ENCODE assay signal across 21 cellular contexts in genomic region chr2:31236433-31237205, GRCh38. TPM values are rescaled to one million over a fixed set of nuclear protein-coding genes. Genes with fewer than 3 reads are reported as not detected.
DNase-seq lines count a peak whose midpoint lies in the region; ATAC-seq and TF ChIP-seq lines count a peak whose summit lies in the region.
"Had no signal": no experiment of that assay in that cellular context is flagged by ENCODE, and none has a peak within 500 bp of the region (broad histone marks: within the 10 kb centered on the region; RNA-seq: fewer than 3 reads in every experiment).

No MANE protein-coding gene starts in this region.

- H2AFZ ChIP-seq in GM23248 = no peak overlapping the region
- no peak overlapping the region for H2AFZ ChIP-seq in neuronal stem cell (ENCODE audit: low read length)

- H3K14ac ChIP-seq in neuronal stem cell (ENCODE audit: low read length) = no peak overlapping the region

- peaks cover 58% of the 10 kb centered on the region for H3K79me2 ChIP-seq in GM23248 (ENCODE audit: insufficient read depth)

- H3K27ac Mint-ChIP-seq in activated CD8-positive, alpha-beta memory T cell treated with anti-CD3 and anti-CD28 coated beads, Interleukin-2, amount 10 ng/mL, durations not matched to agents 7 days and 5 days = no peak overlapping the region
- H3K27ac Mint-ChIP-seq: stimulated activated naive CD8-positive, alpha-beta T cell treated with anti-CD3 and anti-CD28 coated beads, Interleukin-15, amount 100 ng/mL, for 72 hours had no signal

- H2BK12ac ChIP-seq in neuronal stem cell (ENCODE audit: low read length) = no peak overlapping the region

- H3K36me3 ChIP-seq in GM23248 (ENCODE audit: low read depth) (no peaks in the 10 kb centered on the region), neuronal stem cell (replicated peaks in 1 of 2; ENCODE audit: control insufficient read depth in 2 of 2, insufficient read depth in 2 of 2, low read length in 2 of 2) (no peaks in the 10 kb centered on the region), esophagus squamous epithelium (peaks cover 0 to 8% (median 0%) of the 10 kb centered on the region in 3 donors)
- H3K36me3 ChIP-seq: adrenal gland, SJCRH30 had no signal

- H3K4me1 ChIP-seq in GM23248 (ENCODE audit: insufficient read depth) (peaks cover 28% of the 10 kb centered on the region), neuronal stem cell (ENCODE audit: control insufficient read depth in 2 of 2, insufficient read depth in 1 of 2, low read depth in 1 of 2, low read length in 2 of 2) (peaks cover 0 to 5% of the 10 kb centered on the region in 2 donors), esophagus squamous epithelium (peaks cover 17 to 87% (median 53%) of the 10 kb centered on the region in 3 donors)
- H3K4me1 ChIP-seq: SJCRH30 had no signal

- intact Hi-C loops in dorsolateral prefrontal cortex (cut with DNase I) = loop anchor here in 1 of 2 donors (10.0 kb wide), 2 partner anchors 522 to 1092 kb away; partner anchors contain the start of gene YPEL5
- intact Hi-C loops in esophagus squamous epithelium (cut with DNase I) = no loop called here

- no peak for ATAC-seq in activated CD8-positive, alpha-beta memory T cell treated with anti-CD3 and anti-CD28 coated beads, Interleukin-2, amount 10 ng/mL, durations not matched to agents 7 days and 5 days
- no peak for ATAC-seq in GM18870 (IDR thresholded peaks at IDR 0.05; ENCODE audit: unreplicated experiment)
- ATAC-seq: left lobe of liver; PC-3; stimulated activated naive CD8-positive, alpha-beta T cell treated with anti-CD3 and anti-CD28 coated beads, Interleukin-15, amount 100 ng/mL, for 72 hours had no signal

- peak; percentile 40 for DNase-seq in activated CD8-positive, alpha-beta memory T cell treated with anti-CD3 and anti-CD28 coated beads for 24 hours
- no peak for DNase-seq in activated CD8-positive, alpha-beta memory T cell treated with anti-CD3 and anti-CD28 coated beads, Interleukin-2, amount 10 ng/mL, durations not matched to agents 7 days and 5 days
- no peak for DNase-seq in GM23248
- DNase-seq in dorsolateral prefrontal cortex = peak in 1 of 10 donors; percentile 8
- no peak for DNase-seq in neuronal stem cell (ENCODE audit: low spot score)
- DNase-seq in medulla oblongata (ENCODE audit: extremely low spot score) = no peak
- no peak for DNase-seq in esophagus squamous epithelium (lab: John Stamatoyannopoulos, UW)
- DNase-seq: activated CD4-positive, CD25-positive, alpha-beta regulatory T cell treated with anti-CD3 and anti-CD28 coated beads, Interleukin-2, amount 50 U/mL, for 72 hours; activated effector memory CD4-positive, alpha-beta T cell treated with Interleukin-2 at 50 U/mL for 16 hours; adrenal gland; caudate nucleus; DMS153; PC-3; posterior cingulate gyrus; SJCRH30; stimulated activated naive CD8-positive, alpha-beta T cell treated with anti-CD3 and anti-CD28 coated beads, Interleukin-15, amount 100 ng/mL, for 72 hours; T-helper 2 cell had no signal

- H2BK15ac ChIP-seq in neuronal stem cell (ENCODE audit: low read length) = no peak overlapping the region

- no peaks in the 10 kb centered on the region for H3K27me3 ChIP-seq in GM23248 (replicated peaks; ENCODE audit: insufficient read depth)
- H3K27me3 ChIP-seq in dorsolateral prefrontal cortex = no peaks in the 10 kb centered on the region
- H3K27me3 ChIP-seq in neuronal stem cell (ENCODE audit: control insufficient read depth in 3 of 3, insufficient read depth in 3 of 3, low read depth in 1 of 3, low read length in 3 of 3) = peaks cover 0 to 2% (median 0%) of the 10 kb centered on the region in 3 experiments
- H3K27me3 ChIP-seq in esophagus squamous epithelium = no peaks in the 10 kb centered on the region
- H3K27me3 ChIP-seq: adrenal gland had no signal

- no peaks in the 10 kb centered on the region for H3K79me1 ChIP-seq in neuronal stem cell (ENCODE audit: low read depth, low read length)

- no peak overlapping the region for H3K9ac ChIP-seq in GM23248
- H3K9ac ChIP-seq in neuronal stem cell (ENCODE audit: low read depth, low read length, poor library complexity) = no peak overlapping the region

- H3F3A ChIP-seq in GM23248 (ENCODE audit: insufficient read depth) = peaks cover 13% of the 10 kb centered on the region

- no peak overlapping the region for H4K8ac ChIP-seq in neuronal stem cell (ENCODE audit: low read depth, low read length)

- no peak overlapping the region for H3K27ac ChIP-seq in GM23248
- peak overlapping the region in 52 of 59 donors; percentile 0 to 93 (median 76) for H3K27ac ChIP-seq in dorsolateral prefrontal cortex
- H3K27ac ChIP-seq in neuronal stem cell (replicated peaks; ENCODE audit: low read length) = no peak overlapping the region
- peak overlapping the region in 2 of 4 donors; percentile 40 to 50 for H3K27ac ChIP-seq in esophagus squamous epithelium
- H3K27ac ChIP-seq: SJCRH30 had no signal

- CTCF ChIA-PET in activated CD8-positive, alpha-beta memory T cell treated with anti-CD3 and anti-CD28 coated beads, Interleukin-2, amount 10 ng/mL, durations not matched to agents 7 days and 5 days (lab: Charles Lee) = no interaction called here

- no peaks in the 10 kb centered on the region for H3K36me3 Mint-ChIP-seq in activated CD8-positive, alpha-beta memory T cell treated with anti-CD3 and anti-CD28 coated beads, Interleukin-2, amount 10 ng/mL, durations not matched to agents 7 days and 5 days
- H3K36me3 Mint-ChIP-seq: CD14-positive monocyte had no signal

- no peak overlapping the region for H3K18ac ChIP-seq in neuronal stem cell (ENCODE audit: low read length)

- H3K4me1 Mint-ChIP-seq in activated CD8-positive, alpha-beta memory T cell treated with anti-CD3 and anti-CD28 coated beads, Interleukin-2, amount 10 ng/mL, durations not matched to agents 7 days and 5 days = peaks cover 19% of the 10 kb centered on the region

- H3K9me3 Mint-ChIP-seq in activated CD8-positive, alpha-beta memory T cell treated with anti-CD3 and anti-CD28 coated beads, Interleukin-2, amount 10 ng/mL, durations not matched to agents 7 days and 5 days (ENCODE audit: low read depth) = no peaks in the 10 kb centered on the region
- H3K9me3 Mint-ChIP-seq: stimulated activated naive CD8-positive, alpha-beta T cell treated with anti-CD3 and anti-CD28 coated beads, Interleukin-15, amount 100 ng/mL, for 72 hours had no signal

- no peak overlapping the region for H3K23ac ChIP-seq in neuronal stem cell (ENCODE audit: low read depth, low read length, poor library complexity)

- no peak overlapping the region for H4K91ac ChIP-seq in neuronal stem cell (ENCODE audit: low read depth, low read length, poor library complexity)

- H3K4me3 ChIP-seq in GM23248 = 0 out of 2 replicates have a peak overlapping the region, but pooled peaks have one; percentile 75
- H3K4me3 ChIP-seq in dorsolateral prefrontal cortex = peak overlapping the region in 53 of 59 donors; percentile 12 to 92 (median 79)
- H3K4me3 ChIP-seq in neuronal stem cell (ENCODE audit: low read length in 2 of 2) = no peak overlapping the region
- H3K4me3 ChIP-seq in esophagus squamous epithelium = no peak overlapping the region
- H3K4me3 ChIP-seq: SJCRH30 had no signal

- H3K4me2 ChIP-seq in GM23248 (ENCODE audit: unreplicated experiment) (no peak overlapping the region), neuronal stem cell (ENCODE audit: insufficient read depth, low read length, poor library complexity, severe bottlenecking) (peak overlapping the region; percentile 13)

- no peaks in the 10 kb centered on the region for H4K20me1 ChIP-seq in GM23248 (ENCODE audit: insufficient read depth)

- H3K9me2 ChIP-seq in GM23248 (ENCODE audit: insufficient read depth) = no peaks in the 10 kb centered on the region

- H3K9me3 ChIP-seq in GM23248 (ENCODE audit: low read depth) (no peaks in the 10 kb centered on the region), neuronal stem cell (replicated peaks in 1 of 2; ENCODE audit: control insufficient read depth in 2 of 2, insufficient read depth in 1 of 2, low read depth in 1 of 2, low read length in 2 of 2) (no peaks in the 10 kb centered on the region), esophagus squamous epithelium (no peaks in the 10 kb centered on the region)
- H3K9me3 ChIP-seq: adrenal gland, SJCRH30 had no signal

- H3K27me3 Mint-ChIP-seq in activated CD8-positive, alpha-beta memory T cell treated with anti-CD3 and anti-CD28 coated beads, Interleukin-2, amount 10 ng/mL, durations not matched to agents 7 days and 5 days = peaks cover 9% of the 10 kb centered on the region

- H3K4ac ChIP-seq in neuronal stem cell (ENCODE audit: low read length) = no peak overlapping the region

- no peak overlapping the region for H2BK5ac ChIP-seq in neuronal stem cell (ENCODE audit: low read length)

- WGBS in GM23248 (ENCODE audit: low coverage in 1 of 2, low lambda C conversion rate in 2 of 2, missing lambda C conversion rate in 2 of 2), 2 experiments = 80 to 83% methylated on average over 7 of the region's 7 CpGs
- no CpG with 5 or more reads among the region's 7 CpGs for WGBS in neuronal stem cell (ENCODE audit: extremely low coverage in 2 of 2, insufficient read length in 2 of 2, insufficient replicate concordance in 1 of 2), 2 donors
- 57 to 65% methylated on average over 6 to 7 of the region's 7 CpGs for WGBS in esophagus squamous epithelium, 2 donors

- no peak overlapping the region for H2BK120ac ChIP-seq in neuronal stem cell (ENCODE audit: low read depth, low read length)

- H2AK5ac ChIP-seq in neuronal stem cell (ENCODE audit: low read depth, low read length) = no peak overlapping the region

- TF ChIP-seq POLR2A in esophagus squamous epithelium (IDR thresholded peaks at IDR 0.05) = no peak

- in situ Hi-C loops in GM23248 (cut with MboI) = no loop called here

- no peak overlapping the region for H3K4me3 Mint-ChIP-seq in activated CD8-positive, alpha-beta memory T cell treated with anti-CD3 and anti-CD28 coated beads, Interleukin-2, amount 10 ng/mL, durations not matched to agents 7 days and 5 days
- H3K4me3 Mint-ChIP-seq: CD14-positive monocyte; stimulated activated naive CD8-positive, alpha-beta T cell treated with anti-CD3 and anti-CD28 coated beads, Interleukin-15, amount 100 ng/mL, for 72 hours had no signal

- TF ChIP-seq CTCF in dorsolateral prefrontal cortex (IDR thresholded peaks at IDR 0.05 in 54 of 56, conservative IDR thresholded peaks at IDR 0.05 in 2 of 56; ENCODE audit: low read depth in 1 of 56, partially characterized antibody in 56 of 56) (no peak), esophagus squamous epithelium (IDR thresholded peaks at IDR 0.05) (no peak)

RNA-seq across cellular contexts. Expression of gene EHD3, which starts 2.7 kb away (rescaled TPM):
- 1 to 10 TPM in 1 of 2 experiments, under 1 TPM in 1; 0.41 to 1.1 TPM for total RNA-seq in activated CD8-positive, alpha-beta memory T cell treated with anti-CD3 and anti-CD28 coated beads, Interleukin-2, amount 10 ng/mL, durations not matched to agents 7 days and 5 days
- total RNA-seq in GM23248 (2014; rRNA removed; shearing (Covaris generic)) = 31.7 and 33.6 TPM in 2 replicates
- 25.9 and 27.1 TPM in 2 replicates for polyA plus RNA-seq in GM23248 (2016; fragmentation: Nextera tagmentation; extraction: Ambion mirVana)
- total RNA-seq in dorsolateral prefrontal cortex = 100 to 1,000 TPM in 46 of 120 experiments, 10 to 100 TPM in 74; 35.8 to 122 (median 93.2) TPM
- 5.0 TPM for polyA plus RNA-seq in neuronal stem cell (2013, experiment 1 of 2)
- 4.7 TPM for polyA plus RNA-seq in neuronal stem cell (2013, experiment 2 of 2)
- total RNA-seq in esophagus squamous epithelium = 10 to 100 TPM; 22.6 to 54.5 (median 38.1) TPM
- total RNA-seq: SJCRH30 had no signal

RNA-seq across cellular contexts. Expression of gene CAPN14, which starts 19.3 kb away (rescaled TPM):
- total RNA-seq in activated CD8-positive, alpha-beta memory T cell treated with anti-CD3 and anti-CD28 coated beads, Interleukin-2, amount 10 ng/mL, durations not matched to agents 7 days and 5 days = under 1 TPM; 0.26 to 0.33 TPM
- 0.11 TPM in 1 of 2 replicates, not detected in the other for total RNA-seq in GM23248 (2014; rRNA removed; shearing (Covaris generic))
- 0.06 TPM in 1 of 2 replicates, not detected in the other for polyA plus RNA-seq in GM23248 (2016; fragmentation: Nextera tagmentation; extraction: Ambion mirVana)
- total RNA-seq in dorsolateral prefrontal cortex (1 to 10 TPM in 85 of 120 experiments, under 1 TPM in 35; 0.26 to 3.4 (median 1.3) TPM), esophagus squamous epithelium (100 to 1,000 TPM; 124 to 316 (median 198) TPM)
- 0.06 TPM for polyA plus RNA-seq in neuronal stem cell (2013, experiment 1 of 2)
- polyA plus RNA-seq in neuronal stem cell (2013, experiment 2 of 2) = 0.06 TPM
- total RNA-seq: left lobe of liver, PC-3, SJCRH30, skeletal muscle tissue had no signal
- polyA plus RNA-seq: CD14-positive monocyte had no signal

Comparison
In these comparisons a context has a peak if more than half of its experiments do, and no peak if none do; other contexts are left out.
1. H3K27ac ChIP-seq: peak in dorsolateral prefrontal cortex (52 of 59); none in GM23248 (single experiment) and neuronal stem cell (single experiment).
2. H3K4me3 ChIP-seq: peak in GM23248 (single experiment) and dorsolateral prefrontal cortex (53 of 59); none in neuronal stem cell (0 of 2) and esophagus squamous epithelium (0 of 4).
3. RNA of gene EHD3, which starts 2.7 kb away (total RNA-seq): 35.8 to 122 TPM in dorsolateral prefrontal cortex, 22.6 to 54.5 TPM in esophagus squamous epithelium and 31.7 to 33.6 TPM in GM23248; 0.41 to 1.1 TPM in activated CD8-positive, alpha-beta memory T cell treated with anti-CD3 and anti-CD28 coated beads, Interleukin-2, amount 10 ng/mL, durations not matched to agents 7 days and 5 days; every median in the first group is over 10 times any median in the second.
4. RNA of gene CAPN14, which starts 19.3 kb away (total RNA-seq): 124 to 316 TPM in esophagus squamous epithelium; 0.26 to 3.4 TPM in dorsolateral prefrontal cortex, 0.26 to 0.33 TPM in activated CD8-positive, alpha-beta memory T cell treated with anti-CD3 and anti-CD28 coated beads, Interleukin-2, amount 10 ng/mL, durations not matched to agents 7 days and 5 days and 0.11 TPM in GM23248; every median in the first group is over 10 times any median in the second.